Comparison of ENCODE assay signal across 26 cellular contexts in genomic region chr2:10180271-10180670, GRCh38.
"Had no signal": no experiment of that assay in that cellular context is flagged by ENCODE, and none has a peak within 500 bp of the region (broad histone marks: within the 10 kb centered on the region; RNA-seq: fewer than 3 reads in every experiment).

No MANE protein-coding gene starts in this region.

- ATAC-seq: activated CD8-positive, alpha-beta T cell treated with anti-CD3 and anti-CD28 coated beads, Interleukin-2, amount 10 ng/mL, durations not matched to agents 7 days and 5 days; activated naive CD4-positive, alpha-beta T cell treated with anti-CD3 and anti-CD28 coated beads, Interleukin-2, amount 50 U/mL, for 72 hours; PC-3 had no signal

- FAIRE-seq: astrocyte, TTC549 had no signal

- DNase-seq: activated CD4-positive, alpha-beta T cell treated with anti-CD3 and anti-CD28 coated beads, Interleukin-2, amount 10 ng/mL, durations not matched to agents 24 days and 14 days; activated CD4-positive, alpha-beta T cell treated with anti-CD3 and anti-CD28 coated beads, Interleukin-2, amount 50 U/mL, for 4 hours; activated CD8-positive, alpha-beta T cell treated with anti-CD3 and anti-CD28 coated beads, Interleukin-2, amount 10 ng/mL, durations not matched to agents 7 days and 5 days; activated gamma-delta T cell; activated naive CD4-positive, alpha-beta T cell treated with anti-CD3 and anti-CD28 coated beads for 36 hours; activated T-cell treated with anti-CD3 and anti-CD28 coated beads, Interleukin-2, amount 50 U/mL, for 24 hours; adrenal gland; brain microvascular endothelial cell; central memory CD4-positive, alpha-beta T cell; NCI-H1105; NCI-H1417 treated with DMSO at 0.1 percent for 48 hours; NCI-H187 treated with DMSO at 0.1 percent for 48 hours; NCI-H2081; NCI-H226; NCI-H510A; NCI-H526; NCI-H748 treated with DMSO at 0.1 percent for 48 hours; NK-92 treated with Interleukin-12 subunit alpha and Interleukin-12 subunit beta, amount 100 ng/mL, for 24 hours; PC-3; Peyer's patch; RPMI8226; SHP77 treated with DMSO at 0.1 percent for 48 hours; SK-N-SH had no signal
